ENCODE assay signal across 1 cellular context in the genomic region with DNA sequence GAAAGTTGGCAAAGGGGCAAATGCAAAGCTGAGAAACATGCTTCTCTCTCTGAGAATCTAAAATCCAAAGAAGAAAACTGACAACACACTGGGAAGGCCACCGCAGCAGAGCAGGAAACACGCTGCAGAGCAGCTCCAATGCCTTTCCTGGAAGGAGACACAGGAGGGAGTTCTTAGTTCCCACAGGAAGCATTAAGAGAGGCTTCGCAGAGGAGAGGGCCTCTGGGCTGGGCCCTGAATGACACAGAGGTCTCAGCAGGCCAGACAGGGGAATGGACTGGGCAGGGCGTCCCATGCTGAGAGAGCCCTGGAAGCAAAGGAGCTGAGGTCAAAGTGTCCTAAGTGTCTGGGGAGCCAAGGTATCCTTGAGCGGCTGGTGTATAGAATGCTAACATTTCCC.
TF ChIP-seq lines count a peak whose summit lies in the region.

No MANE protein-coding gene starts in this region.

TF ChIP-seq in GM23338, 12 proteins besides CTCF, POLR2A, EP300 and RAD21 (continued from another document):
- TF ChIP-seq, protein P1, sequence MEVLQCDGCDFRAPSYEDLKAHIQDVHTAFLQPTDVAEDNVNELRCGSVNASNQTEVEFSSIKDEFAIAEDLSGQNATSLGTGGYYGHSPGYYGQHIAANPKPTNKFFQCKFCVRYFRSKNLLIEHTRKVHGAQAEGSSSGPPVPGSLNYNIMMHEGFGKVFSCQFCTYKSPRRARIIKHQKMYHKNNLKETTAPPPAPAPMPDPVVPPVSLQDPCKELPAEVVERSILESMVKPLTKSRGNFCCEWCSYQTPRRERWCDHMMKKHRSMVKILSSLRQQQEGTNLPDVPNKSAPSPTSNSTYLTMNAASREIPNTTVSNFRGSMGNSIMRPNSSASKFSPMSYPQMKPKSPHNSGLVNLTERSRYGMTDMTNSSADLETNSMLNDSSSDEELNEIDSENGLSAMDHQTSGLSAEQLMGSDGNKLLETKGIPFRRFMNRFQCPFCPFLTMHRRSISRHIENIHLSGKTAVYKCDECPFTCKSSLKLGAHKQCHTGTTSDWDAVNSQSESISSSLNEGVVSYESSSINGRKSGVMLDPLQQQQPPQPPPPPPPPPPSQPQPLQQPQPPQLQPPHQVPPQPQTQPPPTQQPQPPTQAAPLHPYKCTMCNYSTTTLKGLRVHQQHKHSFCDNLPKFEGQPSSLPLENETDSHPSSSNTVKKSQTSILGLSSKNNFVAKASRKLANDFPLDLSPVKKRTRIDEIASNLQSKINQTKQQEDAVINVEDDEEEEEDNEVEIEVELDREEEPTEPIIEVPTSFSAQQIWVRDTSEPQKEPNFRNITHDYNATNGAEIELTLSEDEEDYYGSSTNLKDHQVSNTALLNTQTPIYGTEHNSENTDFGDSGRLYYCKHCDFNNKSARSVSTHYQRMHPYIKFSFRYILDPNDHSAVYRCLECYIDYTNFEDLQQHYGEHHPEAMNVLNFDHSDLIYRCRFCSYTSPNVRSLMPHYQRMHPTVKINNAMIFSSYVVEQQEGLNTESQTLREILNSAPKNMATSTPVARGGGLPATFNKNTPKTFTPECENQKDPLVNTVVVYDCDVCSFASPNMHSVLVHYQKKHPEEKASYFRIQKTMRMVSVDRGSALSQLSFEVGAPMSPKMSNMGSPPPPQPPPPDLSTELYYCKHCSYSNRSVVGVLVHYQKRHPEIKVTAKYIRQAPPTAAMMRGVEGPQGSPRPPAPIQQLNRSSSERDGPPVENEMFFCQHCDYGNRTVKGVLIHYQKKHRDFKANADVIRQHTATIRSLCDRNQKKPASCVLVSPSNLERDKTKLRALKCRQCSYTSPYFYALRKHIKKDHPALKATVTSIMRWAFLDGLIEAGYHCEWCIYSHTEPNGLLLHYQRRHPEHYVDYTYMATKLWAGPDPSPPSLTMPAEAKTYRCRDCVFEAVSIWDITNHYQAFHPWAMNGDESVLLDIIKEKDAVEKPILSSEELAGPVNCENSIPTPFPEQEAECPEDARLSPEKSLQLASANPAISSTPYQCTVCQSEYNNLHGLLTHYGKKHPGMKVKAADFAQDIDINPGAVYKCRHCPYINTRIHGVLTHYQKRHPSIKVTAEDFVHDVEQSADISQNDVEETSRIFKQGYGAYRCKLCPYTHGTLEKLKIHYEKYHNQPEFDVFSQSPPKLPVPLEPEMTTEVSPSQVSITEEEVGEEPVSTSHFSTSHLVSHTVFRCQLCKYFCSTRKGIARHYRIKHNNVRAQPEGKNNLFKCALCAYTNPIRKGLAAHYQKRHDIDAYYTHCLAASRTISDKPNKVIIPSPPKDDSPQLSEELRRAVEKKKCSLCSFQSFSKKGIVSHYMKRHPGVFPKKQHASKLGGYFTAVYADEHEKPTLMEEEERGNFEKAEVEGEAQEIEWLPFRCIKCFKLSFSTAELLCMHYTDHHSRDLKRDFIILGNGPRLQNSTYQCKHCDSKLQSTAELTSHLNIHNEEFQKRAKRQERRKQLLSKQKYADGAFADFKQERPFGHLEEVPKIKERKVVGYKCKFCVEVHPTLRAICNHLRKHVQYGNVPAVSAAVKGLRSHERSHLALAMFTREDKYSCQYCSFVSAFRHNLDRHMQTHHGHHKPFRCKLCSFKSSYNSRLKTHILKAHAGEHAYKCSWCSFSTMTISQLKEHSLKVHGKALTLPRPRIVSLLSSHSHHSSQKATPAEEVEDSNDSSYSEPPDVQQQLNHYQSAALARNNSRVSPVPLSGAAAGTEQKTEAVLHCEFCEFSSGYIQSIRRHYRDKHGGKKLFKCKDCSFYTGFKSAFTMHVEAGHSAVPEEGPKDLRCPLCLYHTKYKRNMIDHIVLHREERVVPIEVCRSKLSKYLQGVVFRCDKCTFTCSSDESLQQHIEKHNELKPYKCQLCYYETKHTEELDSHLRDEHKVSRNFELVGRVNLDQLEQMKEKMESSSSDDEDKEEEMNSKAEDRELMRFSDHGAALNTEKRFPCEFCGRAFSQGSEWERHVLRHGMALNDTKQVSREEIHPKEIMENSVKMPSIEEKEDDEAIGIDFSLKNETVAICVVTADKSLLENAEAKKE (CRISPR knock-in tag; IDR thresholded peaks at IDR 0.05): peak; percentile 58; the same call in 1 of the 2 replicates
